Comparison of ENCODE assay signal across 9 cellular contexts in genomic region chr3:134313839-134314587, GRCh38.
DNase-seq lines count a peak whose midpoint lies in the region; TF ChIP-seq lines count a peak whose summit lies in the region.
"Had no signal": no experiment of that assay in that cellular context is flagged by ENCODE, and none has a peak within 500 bp of the region (broad histone marks: within the 10 kb centered on the region; RNA-seq: fewer than 3 reads in every experiment).

No MANE protein-coding gene starts in this region.

- H3K27ac ChIP-seq in liver (ENCODE audit: low read depth in 1 of 2, low read length in 2 of 2) (peak overlapping the region; percentile 36 to 64), temporal lobe (ENCODE audit: low read depth, low read length) (peak overlapping the region; percentile 78)

- WGBS in liver: 70% methylated on average over 11 of the region's 11 CpGs

- H3K36me3 ChIP-seq in MG63 (no peaks in the 10 kb centered on the region), liver (ENCODE audit: control insufficient read depth in 4 of 4, insufficient read depth in 3 of 4, low read depth in 1 of 4, low read length in 3 of 4) (no peaks in the 10 kb centered on the region)

- H3K4me3 ChIP-seq in MG63: peak overlapping the region; percentile 52
- peak overlapping the region; percentile 44 to 71 (median 58) for H3K4me3 ChIP-seq in liver (ENCODE audit: low read depth in 1 of 3, low read length in 3 of 3)

- H3K9me3 ChIP-seq in MG63: no peaks in the 10 kb centered on the region
- no peaks in the 10 kb centered on the region for H3K9me3 ChIP-seq in liver (ENCODE audit: control insufficient read depth in 4 of 4, low read length in 3 of 4)

- peak; percentile 63 for DNase-seq in MG63
- peak; percentile 19 for DNase-seq in dermis blood vessel endothelial cell
- no peak for DNase-seq in SKM-1 treated with dmso at 0.1 percent for 144 hours (lab: John Stamatoyannopoulos, UW; ENCODE audit: unreplicated experiment)
- DNase-seq in AML-193 (lab: John Stamatoyannopoulos, UW): no peak
- DNase-seq in NCI-H2029 (lab: John Stamatoyannopoulos, UW): no peak
- no peak for DNase-seq in NCI-H748 (lab: John Stamatoyannopoulos, UW; ENCODE audit: unreplicated experiment)
- DNase-seq: GOT3 had no signal

- peaks cover 18 to 61% (median 52%) of the 10 kb centered on the region in 4 donors for H3K4me1 ChIP-seq in liver (ENCODE audit: control insufficient read depth in 4 of 4, insufficient read depth in 4 of 4, low read length in 3 of 4)

- no peaks in the 10 kb centered on the region for H3K27me3 ChIP-seq in MG63
- no peaks in the 10 kb centered on the region for H3K27me3 ChIP-seq in liver (ENCODE audit: control insufficient read depth in 4 of 4, insufficient read depth in 4 of 4, low read length in 3 of 4)

- no peak overlapping the region for H3K9ac ChIP-seq in liver (ENCODE audit: low read depth in 1 of 2, low read length in 2 of 2)

- no peak for TF ChIP-seq RAD21 in liver (IDR thresholded peaks at IDR 0.05)

- no peak for TF ChIP-seq CTCF in liver (IDR thresholded peaks at IDR 0.05; ENCODE audit: low read depth, low read length, missing input control)

TF ChIP-seq in liver, 16 proteins besides CTCF, POLR2A, EP300 and RAD21:
- TF ChIP-seq TAF1 (conservative IDR thresholded peaks at IDR 0.05) (no peak), FOXA2 (IDR thresholded peaks at IDR 0.05) (no peak), JUND (IDR thresholded peaks at IDR 0.05) (no peak), GABPA (IDR thresholded peaks at IDR 0.05 in 1 of 2, conservative IDR thresholded peaks at IDR 0.05 in 1 of 2) (no peak), RXRA (IDR thresholded peaks at IDR 0.05) (no peak), NR2F2 (IDR thresholded peaks at IDR 0.05) (no peak)

Comparison
In these comparisons a context has a peak if more than half of its experiments do, and no peak if none do; other contexts are left out.
1. DNase-seq: peak in MG63 (single experiment) and dermis blood vessel endothelial cell (single experiment); none in SKM-1 treated with dmso at 0.1 percent for 144 hours (single experiment), AML-193 (0 of 2), NCI-H2029 (single experiment) and NCI-H748 (single experiment).